Comparison of ENCODE assay signal across 1 cellular context in genomic region chr6:27388293-27389197, GRCh38.
A peak's percentile ranks its signal among the peaks of the same experiment; 100 is the strongest.
TF ChIP-seq lines count a peak whose summit lies in the region.

Gene ZNF391 (plus strand): TSS chr6:27388759. CDS start chr6:27400371, 11,612 bp downstream.

TF ChIP-seq in HepG2, 621 proteins besides CTCF, POLR2A, EP300 and RAD21 (continued from another document and continues in another):
- TF ChIP-seq PCBP2 (optimal IDR thresholded peaks at IDR 0.05; ENCODE audit: low read depth, low read length, poor library complexity, severe bottlenecking) (no peak), ZNF709 (CRISPR knock-in tag; IDR thresholded peaks at IDR 0.05) (no peak), ZNF563 (CRISPR knock-in tag; IDR thresholded peaks at IDR 0.05) (peak; percentile 53; the same call in 1 of the 2 replicates), FOXK2 (IDR thresholded peaks at IDR 0.05) (no peak), MXD1 (CRISPR knock-in tag; IDR thresholded peaks at IDR 0.05) (peak; percentile 68; the same call in 1 of the 2 replicates), MEIS1 (CRISPR knock-in tag; IDR thresholded peaks at IDR 0.05; ENCODE audit: borderline replicate concordance) (peak; percentile 60), ZNF280B (CRISPR knock-in tag; IDR thresholded peaks at IDR 0.05; ENCODE audit: borderline replicate concordance) (peak; percentile 80), NR2F1 (CRISPR knock-in tag; IDR thresholded peaks at IDR 0.05) (0 out of 4 replicates have a peak, but pooled peaks of 1 of the 2 experiments have one; percentile 30), ZNF260 (CRISPR knock-in tag; IDR thresholded peaks at IDR 0.05; ENCODE audit: borderline replicate concordance, low read depth) (no peak), U2AF2 (IDR thresholded peaks at IDR 0.05; ENCODE audit: low read depth, low read length) (peak; percentile 69; the same call in 1 of the 2 replicates), NR2C2 (CRISPR knock-in tag; IDR thresholded peaks at IDR 0.05; ENCODE audit: borderline replicate concordance) (peak; percentile 67; the same call in 1 of the 2 replicates), TOPORS (CRISPR knock-in tag; IDR thresholded peaks at IDR 0.05) (peak; percentile 95), KLF6 (CRISPR knock-in tag; IDR thresholded peaks at IDR 0.05) (no peak; the same call in 1 of the 2 replicates), GFI1 (CRISPR knock-in tag; IDR thresholded peaks at IDR 0.05; ENCODE audit: borderline replicate concordance) (peak; percentile 68; the same call in 1 of the 2 replicates), MLXIP (CRISPR knock-in tag; IDR thresholded peaks at IDR 0.05; ENCODE audit: borderline replicate concordance) (no peak; the same call in 1 of the 2 replicates), RAD51 (IDR thresholded peaks at IDR 0.05; ENCODE audit: borderline replicate concordance) (no peak), MIXL1 (CRISPR knock-in tag; IDR thresholded peaks at IDR 0.05) (peak; percentile 85; the same call in 1 of the 2 replicates), DNMT1 (CRISPR knock-in tag; IDR thresholded peaks at IDR 0.05) (no peak), MNT (IDR thresholded peaks at IDR 0.05) (no peak), PHB2 (IDR thresholded peaks at IDR 0.05; ENCODE audit: partially characterized antibody) (no peak), KLF9 (CRISPR knock-in tag; IDR thresholded peaks at IDR 0.05; ENCODE audit: low read depth) (no peak), PAWR (CRISPR knock-in tag; IDR thresholded peaks at IDR 0.05; ENCODE audit: borderline replicate concordance) (peak; percentile 81; the same call in 1 of the 2 replicates), PTBP1 (IDR thresholded peaks at IDR 0.05; ENCODE audit: low read depth, low read length, poor library complexity, severe bottlenecking) (no peak), NFE2L1 (CRISPR knock-in tag; IDR thresholded peaks at IDR 0.05; ENCODE audit: borderline replicate concordance) (no peak), ARNT2 (CRISPR knock-in tag; IDR thresholded peaks at IDR 0.05; ENCODE audit: low read depth) (peak; percentile 94), ZNF44 (CRISPR knock-in tag; IDR thresholded peaks at IDR 0.05) (0 out of 2 replicates have a peak, but pooled peaks have one; percentile 51), ZSCAN25 (CRISPR knock-in tag; IDR thresholded peaks at IDR 0.05) (peak; percentile 52), ZNF274 (CRISPR knock-in tag; IDR thresholded peaks at IDR 0.05) (peak; percentile 82), RORA (CRISPR knock-in tag; IDR thresholded peaks at IDR 0.05) (no peak), ZNF33A (CRISPR knock-in tag; IDR thresholded peaks at IDR 0.05; ENCODE audit: borderline replicate concordance) (no peak), ZBTB44 (CRISPR knock-in tag; IDR thresholded peaks at IDR 0.05) (no peak), ZNF644 (CRISPR knock-in tag; IDR thresholded peaks at IDR 0.05; ENCODE audit: low read depth) (peak; percentile 78; the same call in 1 of the 2 replicates), BHLHE40 (IDR thresholded peaks at IDR 0.05; ENCODE audit: low read length) (no peak), PHF8 (CRISPR knock-in tag; IDR thresholded peaks at IDR 0.05) (peak; percentile 89), ARNT (IDR thresholded peaks at IDR 0.05) (no peak), BRCA1 (CRISPR knock-in tag; IDR thresholded peaks at IDR 0.05) (no peak), CAMTA2 (CRISPR knock-in tag; IDR thresholded peaks at IDR 0.05; ENCODE audit: borderline replicate concordance) (peak; percentile 90), ZNF672 (CRISPR knock-in tag; IDR thresholded peaks at IDR 0.05) (no peak), THRA (CRISPR knock-in tag; IDR thresholded peaks at IDR 0.05; ENCODE audit: borderline replicate concordance) (0 out of 2 replicates have a peak, but pooled peaks have one; percentile 52), NFE2 (CRISPR knock-in tag; IDR thresholded peaks at IDR 0.05) (peak; percentile 51; the same call in 1 of the 2 replicates), MATR3 (CRISPR knock-in tag; IDR thresholded peaks at IDR 0.05) (no peak), ETV5 (CRISPR knock-in tag; IDR thresholded peaks at IDR 0.05; ENCODE audit: borderline replicate concordance) (peak; percentile 38), ZBTB20 (CRISPR knock-in tag; IDR thresholded peaks at IDR 0.05; ENCODE audit: borderline replicate concordance, low read depth) (peak; percentile 70; the same call in 1 of the 2 replicates), ZNF350 (CRISPR knock-in tag; IDR thresholded peaks at IDR 0.05; ENCODE audit: borderline replicate concordance, low read depth) (peak; percentile 93), ZNF232 (CRISPR knock-in tag; IDR thresholded peaks at IDR 0.05; ENCODE audit: borderline replicate concordance) (no peak), MED13 (CRISPR knock-in tag; IDR thresholded peaks at IDR 0.05) (peak; percentile 43; the same call in 1 of the 2 replicates), SALL1 (CRISPR knock-in tag; IDR thresholded peaks at IDR 0.05) (peak; percentile 92), ZNF333 (CRISPR knock-in tag; IDR thresholded peaks at IDR 0.05; ENCODE audit: borderline replicate concordance) (peak; percentile 82; the same call in 1 of the 2 replicates), ZHX1 (CRISPR knock-in tag; IDR thresholded peaks at IDR 0.05; ENCODE audit: low read depth) (no peak), ZKSCAN1 (IDR thresholded peaks at IDR 0.05; ENCODE audit: low read length) (0 out of 2 replicates have a peak, but pooled peaks have one; percentile 24), ZNF263 (CRISPR knock-in tag; IDR thresholded peaks at IDR 0.05) (peak; percentile 65; the same call in 1 of the 2 replicates), ZNF136 (CRISPR knock-in tag; IDR thresholded peaks at IDR 0.05; ENCODE audit: low read depth) (peak; percentile 69; the same call in 1 of the 2 replicates), ZNF841 (CRISPR knock-in tag; IDR thresholded peaks at IDR 0.05; ENCODE audit: borderline replicate concordance) (no peak), ZNF710 (CRISPR knock-in tag; IDR thresholded peaks at IDR 0.05; ENCODE audit: borderline replicate concordance) (no peak), ZNF747 (CRISPR knock-in tag; IDR thresholded peaks at IDR 0.05; ENCODE audit: borderline replicate concordance) (peak; percentile 75; the same call in 1 of the 2 replicates), DPF2 (CRISPR knock-in tag; IDR thresholded peaks at IDR 0.05; ENCODE audit: borderline replicate concordance, low read depth) (no peak), ZNF510 (CRISPR knock-in tag; IDR thresholded peaks at IDR 0.05; ENCODE audit: low read depth) (peak; percentile 92; the same call in 1 of the 2 replicates), NCOA2 (CRISPR knock-in tag; IDR thresholded peaks at IDR 0.05) (0 out of 2 replicates have a peak, but pooled peaks have one; percentile 1), ZFP62 (CRISPR knock-in tag; IDR thresholded peaks at IDR 0.05) (no peak), ZNF724P (CRISPR knock-in tag; IDR thresholded peaks at IDR 0.05; ENCODE audit: borderline replicate concordance) (peak; percentile 97)
